1 cellular context compared by ENCODE assay signal in the genomic region with DNA sequence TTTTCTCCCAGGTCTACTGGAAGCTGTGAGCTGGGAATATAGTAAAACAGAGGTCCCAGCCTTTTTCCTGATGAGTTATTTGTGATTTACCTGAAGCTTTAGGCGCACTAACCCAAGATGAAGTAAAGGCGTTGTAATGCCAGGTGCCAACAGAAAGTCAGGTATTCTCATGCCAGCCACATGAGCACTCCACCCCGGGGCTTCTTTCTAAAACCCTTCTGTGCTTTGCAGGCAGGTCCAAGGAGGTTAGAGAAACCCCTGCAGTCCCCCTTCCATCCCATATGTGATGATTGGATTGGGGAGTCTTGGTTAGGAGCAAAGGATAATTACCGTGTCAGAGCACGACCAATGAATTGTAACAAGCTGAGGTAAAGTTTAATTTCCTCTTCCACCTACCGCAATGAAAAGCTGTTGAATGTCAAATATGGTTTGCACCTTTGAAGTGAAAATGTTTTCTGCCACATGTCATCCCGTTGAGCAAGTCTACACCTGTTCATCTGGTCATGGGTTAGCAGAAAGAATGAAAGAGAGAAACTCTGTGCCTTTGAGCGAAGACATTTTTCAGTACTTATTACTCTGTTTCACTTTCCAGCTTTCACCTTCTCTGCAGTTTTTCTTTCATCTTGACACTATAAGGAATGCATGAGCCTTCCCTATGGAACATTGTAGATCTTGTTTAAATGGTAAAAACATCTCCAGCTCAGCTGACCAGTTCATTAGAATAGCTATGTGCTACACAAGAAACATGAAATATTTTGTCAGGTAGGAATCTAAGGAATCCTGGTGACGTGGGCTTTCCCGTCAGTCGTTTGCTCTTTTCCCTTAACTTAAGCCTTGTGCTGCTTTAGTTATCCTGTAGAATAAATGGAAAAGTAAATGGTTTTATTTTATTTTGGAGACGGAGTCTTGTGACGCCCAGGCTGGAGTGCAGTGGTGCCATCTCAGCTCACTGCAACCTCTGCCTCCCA.
TF ChIP-seq lines count a peak whose summit lies in the region.

No MANE protein-coding gene starts in this region.

TF ChIP-seq in HepG2, 621 proteins besides CTCF, POLR2A, EP300 and RAD21:
- no peak for TF ChIP-seq POGZ (CRISPR knock-in tag; IDR thresholded peaks at IDR 0.05)
- TF ChIP-seq ZMAT3 (CRISPR knock-in tag; conservative IDR thresholded peaks at IDR 0.05) = no peak
- no peak for TF ChIP-seq ZNF253 (CRISPR knock-in tag; IDR thresholded peaks at IDR 0.05; ENCODE audit: borderline replicate concordance)
- TF ChIP-seq ZSCAN30 (CRISPR knock-in tag; IDR thresholded peaks at IDR 0.05) = no peak
- no peak for TF ChIP-seq CREB1 (IDR thresholded peaks at IDR 0.05)
- TF ChIP-seq CREB1 (CRISPR knock-in tag; IDR thresholded peaks at IDR 0.05) = no peak
- no peak for TF ChIP-seq TARDBP (CRISPR knock-in tag; IDR thresholded peaks at IDR 0.05)
- TF ChIP-seq ZNF616 (CRISPR knock-in tag; IDR thresholded peaks at IDR 0.05; ENCODE audit: low read depth) = no peak
- TF ChIP-seq, protein P1, sequence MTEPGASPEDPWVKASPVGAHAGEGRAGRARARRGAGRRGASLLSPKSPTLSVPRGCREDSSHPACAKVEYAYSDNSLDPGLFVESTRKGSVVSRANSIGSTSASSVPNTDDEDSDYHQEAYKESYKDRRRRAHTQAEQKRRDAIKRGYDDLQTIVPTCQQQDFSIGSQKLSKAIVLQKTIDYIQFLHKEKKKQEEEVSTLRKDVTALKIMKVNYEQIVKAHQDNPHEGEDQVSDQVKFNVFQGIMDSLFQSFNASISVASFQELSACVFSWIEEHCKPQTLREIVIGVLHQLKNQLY (CRISPR knock-in tag; IDR thresholded peaks at IDR 0.05) = no peak
- TF ChIP-seq, protein P2, sequence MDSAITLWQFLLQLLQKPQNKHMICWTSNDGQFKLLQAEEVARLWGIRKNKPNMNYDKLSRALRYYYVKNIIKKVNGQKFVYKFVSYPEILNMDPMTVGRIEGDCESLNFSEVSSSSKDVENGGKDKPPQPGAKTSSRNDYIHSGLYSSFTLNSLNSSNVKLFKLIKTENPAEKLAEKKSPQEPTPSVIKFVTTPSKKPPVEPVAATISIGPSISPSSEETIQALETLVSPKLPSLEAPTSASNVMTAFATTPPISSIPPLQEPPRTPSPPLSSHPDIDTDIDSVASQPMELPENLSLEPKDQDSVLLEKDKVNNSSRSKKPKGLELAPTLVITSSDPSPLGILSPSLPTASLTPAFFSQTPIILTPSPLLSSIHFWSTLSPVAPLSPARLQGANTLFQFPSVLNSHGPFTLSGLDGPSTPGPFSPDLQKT (CRISPR knock-in tag; IDR thresholded peaks at IDR 0.05; ENCODE audit: borderline replicate concordance) = no peak
- no peak for TF ChIP-seq ZNF224 (CRISPR knock-in tag; IDR thresholded peaks at IDR 0.05)
- TF ChIP-seq, protein P3, sequence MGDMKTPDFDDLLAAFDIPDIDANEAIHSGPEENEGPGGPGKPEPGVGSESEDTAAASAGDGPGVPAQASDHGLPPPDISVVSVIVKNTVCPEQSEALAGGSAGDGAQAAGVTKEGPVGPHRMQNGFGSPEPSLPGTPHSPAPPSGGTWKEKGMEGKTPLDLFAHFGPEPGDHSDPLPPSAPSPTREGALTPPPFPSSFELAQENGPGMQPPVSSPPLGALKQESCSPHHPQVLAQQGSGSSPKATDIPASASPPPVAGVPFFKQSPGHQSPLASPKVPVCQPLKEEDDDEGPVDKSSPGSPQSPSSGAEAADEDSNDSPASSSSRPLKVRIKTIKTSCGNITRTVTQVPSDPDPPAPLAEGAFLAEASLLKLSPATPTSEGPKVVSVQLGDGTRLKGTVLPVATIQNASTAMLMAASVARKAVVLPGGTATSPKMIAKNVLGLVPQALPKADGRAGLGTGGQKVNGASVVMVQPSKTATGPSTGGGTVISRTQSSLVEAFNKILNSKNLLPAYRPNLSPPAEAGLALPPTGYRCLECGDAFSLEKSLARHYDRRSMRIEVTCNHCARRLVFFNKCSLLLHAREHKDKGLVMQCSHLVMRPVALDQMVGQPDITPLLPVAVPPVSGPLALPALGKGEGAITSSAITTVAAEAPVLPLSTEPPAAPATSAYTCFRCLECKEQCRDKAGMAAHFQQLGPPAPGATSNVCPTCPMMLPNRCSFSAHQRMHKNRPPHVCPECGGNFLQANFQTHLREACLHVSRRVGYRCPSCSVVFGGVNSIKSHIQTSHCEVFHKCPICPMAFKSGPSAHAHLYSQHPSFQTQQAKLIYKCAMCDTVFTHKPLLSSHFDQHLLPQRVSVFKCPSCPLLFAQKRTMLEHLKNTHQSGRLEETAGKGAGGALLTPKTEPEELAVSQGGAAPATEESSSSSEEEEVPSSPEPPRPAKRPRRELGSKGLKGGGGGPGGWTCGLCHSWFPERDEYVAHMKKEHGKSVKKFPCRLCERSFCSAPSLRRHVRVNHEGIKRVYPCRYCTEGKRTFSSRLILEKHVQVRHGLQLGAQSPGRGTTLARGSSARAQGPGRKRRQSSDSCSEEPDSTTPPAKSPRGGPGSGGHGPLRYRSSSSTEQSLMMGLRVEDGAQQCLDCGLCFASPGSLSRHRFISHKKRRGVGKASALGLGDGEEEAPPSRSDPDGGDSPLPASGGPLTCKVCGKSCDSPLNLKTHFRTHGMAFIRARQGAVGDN (CRISPR knock-in tag; IDR thresholded peaks at IDR 0.05) = no peak
- no peak for TF ChIP-seq MED8 (CRISPR knock-in tag; IDR thresholded peaks at IDR 0.05; ENCODE audit: insufficient replicate concordance)
- TF ChIP-seq IKZF4 (CRISPR knock-in tag; IDR thresholded peaks at IDR 0.05; ENCODE audit: borderline replicate concordance, low read depth, not compliant biosample characterization) = no peak
- TF ChIP-seq ZMYM3 (CRISPR knock-in tag; IDR thresholded peaks at IDR 0.05) = no peak
- TF ChIP-seq ZNF660 (CRISPR knock-in tag; IDR thresholded peaks at IDR 0.05; ENCODE audit: borderline replicate concordance, low read depth) = no peak
- TF ChIP-seq, protein P4, sequence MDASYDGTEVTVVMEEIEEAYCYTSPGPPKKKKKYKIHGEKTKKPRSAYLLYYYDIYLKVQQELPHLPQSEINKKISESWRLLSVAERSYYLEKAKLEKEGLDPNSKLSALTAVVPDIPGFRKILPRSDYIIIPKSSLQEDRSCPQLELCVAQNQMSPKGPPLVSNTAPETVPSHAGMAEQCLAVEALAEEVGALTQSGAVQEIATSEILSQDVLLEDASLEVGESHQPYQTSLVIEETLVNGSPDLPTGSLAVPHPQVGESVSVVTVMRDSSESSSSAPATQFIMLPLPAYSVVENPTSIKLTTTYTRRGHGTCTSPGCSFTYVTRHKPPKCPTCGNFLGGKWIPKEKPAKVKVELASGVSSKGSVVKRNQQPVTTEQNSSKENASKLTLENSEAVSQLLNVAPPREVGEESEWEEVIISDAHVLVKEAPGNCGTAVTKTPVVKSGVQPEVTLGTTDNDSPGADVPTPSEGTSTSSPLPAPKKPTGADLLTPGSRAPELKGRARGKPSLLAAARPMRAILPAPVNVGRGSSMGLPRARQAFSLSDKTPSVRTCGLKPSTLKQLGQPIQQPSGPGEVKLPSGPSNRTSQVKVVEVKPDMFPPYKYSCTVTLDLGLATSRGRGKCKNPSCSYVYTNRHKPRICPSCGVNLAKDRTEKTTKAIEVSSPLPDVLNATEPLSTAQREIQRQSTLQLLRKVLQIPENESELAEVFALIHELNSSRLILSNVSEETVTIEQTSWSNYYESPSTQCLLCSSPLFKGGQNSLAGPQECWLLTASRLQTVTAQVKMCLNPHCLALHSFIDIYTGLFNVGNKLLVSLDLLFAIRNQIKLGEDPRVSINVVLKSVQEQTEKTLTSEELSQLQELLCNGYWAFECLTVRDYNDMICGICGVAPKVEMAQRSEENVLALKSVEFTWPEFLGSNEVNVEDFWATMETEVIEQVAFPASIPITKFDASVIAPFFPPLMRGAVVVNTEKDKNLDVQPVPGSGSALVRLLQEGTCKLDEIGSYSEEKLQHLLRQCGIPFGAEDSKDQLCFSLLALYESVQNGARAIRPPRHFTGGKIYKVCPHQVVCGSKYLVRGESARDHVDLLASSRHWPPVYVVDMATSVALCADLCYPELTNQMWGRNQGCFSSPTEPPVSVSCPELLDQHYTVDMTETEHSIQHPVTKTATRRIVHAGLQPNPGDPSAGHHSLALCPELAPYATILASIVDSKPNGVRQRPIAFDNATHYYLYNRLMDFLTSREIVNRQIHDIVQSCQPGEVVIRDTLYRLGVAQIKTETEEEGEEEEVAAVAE (CRISPR knock-in tag; IDR thresholded peaks at IDR 0.05; ENCODE audit: borderline replicate concordance) = no peak
- TF ChIP-seq ZNF484 (CRISPR knock-in tag; IDR thresholded peaks at IDR 0.05; ENCODE audit: borderline replicate concordance, low read depth) = no peak
- TF ChIP-seq HDAC2 (CRISPR knock-in tag; IDR thresholded peaks at IDR 0.05) = no peak
TF ChIP-seq in HepG2: peak in this region for 0.
